16 cellular contexts compared by ENCODE assay signal in genomic region chr14:92666251-92666650, GRCh38.
DNase-seq lines count a peak whose midpoint lies in the region; ATAC-seq lines count a peak whose summit lies in the region.
"Had no signal": no experiment of that assay in that cellular context is flagged by ENCODE, and none has a peak within 500 bp of the region (broad histone marks: within the 10 kb centered on the region; RNA-seq: fewer than 3 reads in every experiment).

No MANE protein-coding gene starts in this region.

- H3K36me3 Mint-ChIP-seq in activated CD4-positive, alpha-beta T cell treated with anti-CD3 and anti-CD28 coated beads, Interleukin-2, amount 10 ng/mL, durations not matched to agents 24 days and 14 days (ENCODE audit: low read depth) = peaks cover 68% of the 10 kb centered on the region
- peaks cover 14% of the 10 kb centered on the region for H3K36me3 Mint-ChIP-seq in IgD-negative memory B cell

- no peak overlapping the region for H3K4me3 Mint-ChIP-seq in activated CD4-positive, alpha-beta T cell treated with anti-CD3 and anti-CD28 coated beads, Interleukin-2, amount 10 ng/mL, durations not matched to agents 24 days and 14 days
- H3K4me3 Mint-ChIP-seq in IgD-negative memory B cell = peak overlapping the region; percentile 17 to 79 (median 54)

- no peak overlapping the region for H3K9ac ChIP-seq in skeletal muscle tissue (ENCODE audit: low read depth in 1 of 3, low read length in 3 of 3)

- H3K27ac Mint-ChIP-seq in activated CD4-positive, alpha-beta T cell treated with anti-CD3 and anti-CD28 coated beads, Interleukin-2, amount 10 ng/mL, durations not matched to agents 24 days and 14 days = peak overlapping the region; percentile 45
- peak overlapping the region; percentile 20 to 96 (median 78) for H3K27ac Mint-ChIP-seq in IgD-negative memory B cell

- DNase-seq in activated CD4-positive, alpha-beta T cell treated with anti-CD3 and anti-CD28 coated beads, Interleukin-2, amount 10 ng/mL, durations not matched to agents 24 days and 14 days = no peak
- DNase-seq in activated CD4-positive, alpha-beta T cell treated with anti-CD3 and anti-CD28 coated beads, Interleukin-2, amount 50 U/mL, for 1 hour = no peak
- DNase-seq in effector memory CD4-positive, alpha-beta T cell = no peak
- no peak for DNase-seq in stimulated activated CD4-positive, alpha-beta T cell treated with anti-CD3 and anti-CD28 coated beads, Interleukin-2, amount 100 ng/mL, for 48 hours
- DNase-seq in substantia nigra (lab: John Stamatoyannopoulos, UW) = no peak
- DNase-seq: 8988T; activated CD4-positive, alpha-beta T cell treated with anti-CD3 and anti-CD28 coated beads, Interleukin-2, amount 50 U/mL, for 48 hours; activated effector memory CD4-positive, alpha-beta T cell treated with Interleukin-2 at 50 U/mL for 16 hours; IMR-90; NCI-H526 treated with DMSO at 0.1 percent for 48 hours; PC-3; stimulated activated CD4-positive, alpha-beta T cell treated with anti-CD3 and anti-CD28 coated beads, Interleukin-4, amount 100 ng/mL, for 4 hours had no signal

- no peak for ATAC-seq in HG02840 (IDR thresholded peaks at IDR 0.05; ENCODE audit: low FRiP score, unreplicated experiment)
- ATAC-seq: PC-3 had no signal

- H3K4me1 Mint-ChIP-seq in activated CD4-positive, alpha-beta T cell treated with anti-CD3 and anti-CD28 coated beads, Interleukin-2, amount 10 ng/mL, durations not matched to agents 24 days and 14 days = peaks cover 39% of the 10 kb centered on the region
- peaks cover 33 to 53% (median 35%) of the 10 kb centered on the region in 3 donors for H3K4me1 Mint-ChIP-seq in IgD-negative memory B cell

- H3K27me3 Mint-ChIP-seq in activated CD4-positive, alpha-beta T cell treated with anti-CD3 and anti-CD28 coated beads, Interleukin-2, amount 10 ng/mL, durations not matched to agents 24 days and 14 days = no peaks in the 10 kb centered on the region
- H3K27me3 Mint-ChIP-seq in IgD-negative memory B cell = no peaks in the 10 kb centered on the region

- H3K9me3 ChIP-seq in effector memory CD4-positive, alpha-beta T cell (ENCODE audit: control insufficient read depth, low read length) = no peaks in the 10 kb centered on the region
- H3K9me3 ChIP-seq in skeletal muscle tissue (ENCODE audit: control insufficient read depth in 3 of 3, low read length in 3 of 3) = no peaks in the 10 kb centered on the region

- H3K27me3 ChIP-seq in effector memory CD4-positive, alpha-beta T cell (replicated peaks; ENCODE audit: control insufficient read depth, insufficient read depth, low read length, poor library complexity, severe bottlenecking) = no peaks in the 10 kb centered on the region
- H3K27me3 ChIP-seq in skeletal muscle tissue (ENCODE audit: control insufficient read depth in 3 of 3, insufficient read depth in 3 of 3, low read length in 3 of 3) = no peaks in the 10 kb centered on the region

- peaks cover 57% of the 10 kb centered on the region for H3K36me3 ChIP-seq in effector memory CD4-positive, alpha-beta T cell (ENCODE audit: control insufficient read depth, insufficient read depth, low read length)
- H3K36me3 ChIP-seq in skeletal muscle tissue (ENCODE audit: control insufficient read depth in 3 of 3, insufficient read depth in 3 of 3, low read length in 3 of 3) = peaks cover 0 to 2% (median 0%) of the 10 kb centered on the region in 3 donors

- no peak overlapping the region for H3K4me3 ChIP-seq in effector memory CD4-positive, alpha-beta T cell (ENCODE audit: insufficient read depth, low read depth, low read length, poor library complexity, severe bottlenecking)
- no peak overlapping the region for H3K4me3 ChIP-seq in skeletal muscle tissue (ENCODE audit: low read length in 3 of 3)

- H3K27ac ChIP-seq in effector memory CD4-positive, alpha-beta T cell (ENCODE audit: insufficient read depth, low read length, poor library complexity, severe bottlenecking) = peak overlapping the region; percentile 22
- H3K27ac ChIP-seq in skeletal muscle tissue (ENCODE audit: low read depth, low read length) = peak overlapping the region; percentile 30
- no peak overlapping the region for H3K27ac ChIP-seq in substantia nigra (ENCODE audit: low read depth, low read length, poor library complexity, severe bottlenecking)
- H3K27ac ChIP-seq: C4-2B had no signal

- no peaks in the 10 kb centered on the region for H3K9me3 Mint-ChIP-seq in activated CD4-positive, alpha-beta T cell treated with anti-CD3 and anti-CD28 coated beads, Interleukin-2, amount 10 ng/mL, durations not matched to agents 24 days and 14 days
- H3K9me3 Mint-ChIP-seq in IgD-negative memory B cell = no peaks in the 10 kb centered on the region

- intact Hi-C loops in activated CD4-positive, alpha-beta T cell treated with anti-CD3 and anti-CD28 coated beads, Interleukin-2, amount 10 ng/mL, durations not matched to agents 24 days and 14 days (cut with micrococcal nuclease) = no loop called here

- peaks cover 10% of the 10 kb centered on the region for H3K4me1 ChIP-seq in effector memory CD4-positive, alpha-beta T cell (ENCODE audit: control insufficient read depth, insufficient read depth, low read length, poor library complexity, severe bottlenecking)
- peaks cover 0 to 3% (median 0%) of the 10 kb centered on the region in 3 donors for H3K4me1 ChIP-seq in skeletal muscle tissue (ENCODE audit: control insufficient read depth in 3 of 3, insufficient read depth in 3 of 3, low read length in 3 of 3)
